In genomic region chr16:67181346-67181745, GRCh38 we compare ENCODE assay signal across 1 cellular context.
TF ChIP-seq lines count a peak whose summit lies in the region.

No MANE protein-coding gene starts in this region.

TF ChIP-seq in GM23338, 12 proteins besides CTCF, POLR2A, EP300 and RAD21:
- no peak for TF ChIP-seq POLR2AphosphoS5 (IDR thresholded peaks at IDR 0.05; ENCODE audit: low read depth)
- TF ChIP-seq, protein P1, sequence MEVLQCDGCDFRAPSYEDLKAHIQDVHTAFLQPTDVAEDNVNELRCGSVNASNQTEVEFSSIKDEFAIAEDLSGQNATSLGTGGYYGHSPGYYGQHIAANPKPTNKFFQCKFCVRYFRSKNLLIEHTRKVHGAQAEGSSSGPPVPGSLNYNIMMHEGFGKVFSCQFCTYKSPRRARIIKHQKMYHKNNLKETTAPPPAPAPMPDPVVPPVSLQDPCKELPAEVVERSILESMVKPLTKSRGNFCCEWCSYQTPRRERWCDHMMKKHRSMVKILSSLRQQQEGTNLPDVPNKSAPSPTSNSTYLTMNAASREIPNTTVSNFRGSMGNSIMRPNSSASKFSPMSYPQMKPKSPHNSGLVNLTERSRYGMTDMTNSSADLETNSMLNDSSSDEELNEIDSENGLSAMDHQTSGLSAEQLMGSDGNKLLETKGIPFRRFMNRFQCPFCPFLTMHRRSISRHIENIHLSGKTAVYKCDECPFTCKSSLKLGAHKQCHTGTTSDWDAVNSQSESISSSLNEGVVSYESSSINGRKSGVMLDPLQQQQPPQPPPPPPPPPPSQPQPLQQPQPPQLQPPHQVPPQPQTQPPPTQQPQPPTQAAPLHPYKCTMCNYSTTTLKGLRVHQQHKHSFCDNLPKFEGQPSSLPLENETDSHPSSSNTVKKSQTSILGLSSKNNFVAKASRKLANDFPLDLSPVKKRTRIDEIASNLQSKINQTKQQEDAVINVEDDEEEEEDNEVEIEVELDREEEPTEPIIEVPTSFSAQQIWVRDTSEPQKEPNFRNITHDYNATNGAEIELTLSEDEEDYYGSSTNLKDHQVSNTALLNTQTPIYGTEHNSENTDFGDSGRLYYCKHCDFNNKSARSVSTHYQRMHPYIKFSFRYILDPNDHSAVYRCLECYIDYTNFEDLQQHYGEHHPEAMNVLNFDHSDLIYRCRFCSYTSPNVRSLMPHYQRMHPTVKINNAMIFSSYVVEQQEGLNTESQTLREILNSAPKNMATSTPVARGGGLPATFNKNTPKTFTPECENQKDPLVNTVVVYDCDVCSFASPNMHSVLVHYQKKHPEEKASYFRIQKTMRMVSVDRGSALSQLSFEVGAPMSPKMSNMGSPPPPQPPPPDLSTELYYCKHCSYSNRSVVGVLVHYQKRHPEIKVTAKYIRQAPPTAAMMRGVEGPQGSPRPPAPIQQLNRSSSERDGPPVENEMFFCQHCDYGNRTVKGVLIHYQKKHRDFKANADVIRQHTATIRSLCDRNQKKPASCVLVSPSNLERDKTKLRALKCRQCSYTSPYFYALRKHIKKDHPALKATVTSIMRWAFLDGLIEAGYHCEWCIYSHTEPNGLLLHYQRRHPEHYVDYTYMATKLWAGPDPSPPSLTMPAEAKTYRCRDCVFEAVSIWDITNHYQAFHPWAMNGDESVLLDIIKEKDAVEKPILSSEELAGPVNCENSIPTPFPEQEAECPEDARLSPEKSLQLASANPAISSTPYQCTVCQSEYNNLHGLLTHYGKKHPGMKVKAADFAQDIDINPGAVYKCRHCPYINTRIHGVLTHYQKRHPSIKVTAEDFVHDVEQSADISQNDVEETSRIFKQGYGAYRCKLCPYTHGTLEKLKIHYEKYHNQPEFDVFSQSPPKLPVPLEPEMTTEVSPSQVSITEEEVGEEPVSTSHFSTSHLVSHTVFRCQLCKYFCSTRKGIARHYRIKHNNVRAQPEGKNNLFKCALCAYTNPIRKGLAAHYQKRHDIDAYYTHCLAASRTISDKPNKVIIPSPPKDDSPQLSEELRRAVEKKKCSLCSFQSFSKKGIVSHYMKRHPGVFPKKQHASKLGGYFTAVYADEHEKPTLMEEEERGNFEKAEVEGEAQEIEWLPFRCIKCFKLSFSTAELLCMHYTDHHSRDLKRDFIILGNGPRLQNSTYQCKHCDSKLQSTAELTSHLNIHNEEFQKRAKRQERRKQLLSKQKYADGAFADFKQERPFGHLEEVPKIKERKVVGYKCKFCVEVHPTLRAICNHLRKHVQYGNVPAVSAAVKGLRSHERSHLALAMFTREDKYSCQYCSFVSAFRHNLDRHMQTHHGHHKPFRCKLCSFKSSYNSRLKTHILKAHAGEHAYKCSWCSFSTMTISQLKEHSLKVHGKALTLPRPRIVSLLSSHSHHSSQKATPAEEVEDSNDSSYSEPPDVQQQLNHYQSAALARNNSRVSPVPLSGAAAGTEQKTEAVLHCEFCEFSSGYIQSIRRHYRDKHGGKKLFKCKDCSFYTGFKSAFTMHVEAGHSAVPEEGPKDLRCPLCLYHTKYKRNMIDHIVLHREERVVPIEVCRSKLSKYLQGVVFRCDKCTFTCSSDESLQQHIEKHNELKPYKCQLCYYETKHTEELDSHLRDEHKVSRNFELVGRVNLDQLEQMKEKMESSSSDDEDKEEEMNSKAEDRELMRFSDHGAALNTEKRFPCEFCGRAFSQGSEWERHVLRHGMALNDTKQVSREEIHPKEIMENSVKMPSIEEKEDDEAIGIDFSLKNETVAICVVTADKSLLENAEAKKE (CRISPR knock-in tag; IDR thresholded peaks at IDR 0.05): no peak
- TF ChIP-seq EZH2phosphoT487 (IDR thresholded peaks at IDR 0.05; ENCODE audit: unreplicated experiment): no peak
- TF ChIP-seq EZH2 (IDR thresholded peaks at IDR 0.05; ENCODE audit: low read depth, unreplicated experiment): no peak
- no peak for TF ChIP-seq ZNF331 (CRISPR knock-in tag; IDR thresholded peaks at IDR 0.05; ENCODE audit: low read depth)
